Comparison of ENCODE assay signal across 8 cellular contexts in the genomic region with DNA sequence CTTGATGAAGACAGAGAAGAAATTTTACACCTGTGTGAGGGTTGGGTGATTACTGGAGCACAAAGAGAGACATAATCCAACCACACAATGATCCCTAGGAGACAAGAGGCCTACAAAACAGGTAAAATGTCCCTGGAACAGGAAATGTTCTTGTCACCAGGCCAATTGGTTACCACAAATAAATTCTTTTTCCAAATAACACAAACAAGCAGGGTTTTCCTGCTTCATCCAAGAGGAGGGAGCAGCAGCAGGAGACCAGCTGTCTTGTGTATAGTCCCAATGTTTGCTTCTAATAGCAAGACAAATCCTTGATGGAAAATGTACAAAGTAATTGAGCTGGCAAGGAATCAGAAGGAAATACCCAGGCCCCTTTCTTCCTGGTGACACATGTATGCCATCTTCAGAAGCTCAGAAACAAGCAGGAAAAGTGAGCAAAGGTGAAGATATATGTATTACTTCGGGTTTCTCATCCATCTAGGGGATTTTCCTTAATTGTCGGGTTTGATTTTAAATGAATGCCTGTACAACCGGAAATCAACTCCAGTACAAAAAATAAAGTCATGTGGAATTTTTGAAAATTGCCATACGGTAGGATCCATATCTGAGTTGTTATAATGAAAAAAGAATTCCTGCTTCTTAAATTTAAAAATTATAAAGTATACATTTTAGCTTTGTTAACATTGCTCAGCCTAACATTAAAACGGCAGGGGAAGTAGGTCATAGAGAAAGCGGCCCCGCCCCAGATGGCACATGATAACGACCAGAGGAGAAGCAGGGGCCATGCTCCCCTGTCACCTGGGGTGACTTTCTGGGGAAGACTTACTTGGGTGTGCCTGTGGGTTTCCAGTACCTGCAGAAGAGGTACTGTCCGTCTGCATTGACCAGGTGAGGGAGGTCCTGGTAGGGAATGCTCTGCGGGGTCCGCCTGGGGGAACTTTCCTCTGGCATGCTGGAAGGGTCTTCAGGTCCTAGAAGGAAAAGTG. TPM values are rescaled to one million over a fixed set of nuclear protein-coding genes. Genes with fewer than 3 reads are reported as not detected.
DNase-seq lines count a peak whose midpoint lies in the region; ATAC-seq, FAIRE-seq and TF ChIP-seq lines count a peak whose summit lies in the region.

No MANE protein-coding gene starts in this region.

- in situ Hi-C loops in HepG2 (cut with HindIII; ENCODE audit: extremely low pct_ligation_motif_present, low pct_unique_long_range_greater_than_20kb): no loop called here

- CTCF ChIA-PET in HepG2 (lab: Yijun Ruan, JAX; ENCODE audit: low intra/inter-chr PET ratio, low total read pairs): no interaction called here

- H3K27ac ChIP-seq in liver (ENCODE audit: low read depth in 1 of 2, low read length in 2 of 2): peak overlapping the region; percentile 80 to 87
- H3K27ac ChIP-seq in HepG2 (ENCODE audit: extremely low read length, insufficient read depth, low read length): no peak overlapping the region
- peak overlapping the region; percentile 90 for H3K27ac ChIP-seq in foreskin keratinocyte
- peak overlapping the region in 18 of 21 experiments; percentile 44 to 90 (median 82) for H3K27ac ChIP-seq in skin epidermis

- H3K4me3 ChIP-seq in liver (ENCODE audit: low read depth in 1 of 3, low read length in 3 of 3) (peak overlapping the region; percentile 80 to 98 (median 83)), HepG2 (replicated peaks in 1 of 3; ENCODE audit: insufficient read depth in 1 of 3, low read depth in 2 of 3, low read length in 3 of 3) (no peak overlapping the region), skin epidermis (peak overlapping the region in 6 of 7 experiments; percentile 51 to 83 (median 60))

- H3K9me3 ChIP-seq in liver (ENCODE audit: control insufficient read depth in 4 of 4, low read length in 3 of 4) (no peaks in the 10 kb centered on the region), HepG2 (ENCODE audit: low read length) (no peaks in the 10 kb centered on the region)

- peaks cover 14 to 64% (median 48%) of the 10 kb centered on the region in 4 donors for H3K4me1 ChIP-seq in liver (ENCODE audit: control insufficient read depth in 4 of 4, insufficient read depth in 4 of 4, low read length in 3 of 4)
- no peaks in the 10 kb centered on the region for H3K4me1 ChIP-seq in HepG2 (ENCODE audit: insufficient read depth, low read length)
- H3K4me1 ChIP-seq in foreskin keratinocyte: peaks cover 41% of the 10 kb centered on the region

- no peak overlapping the region for H3K4me2 ChIP-seq in HepG2 (ENCODE audit: low read depth, low read length)

- ATAC-seq in HepG2: no peak
- no peak for ATAC-seq in foreskin keratinocyte
- ATAC-seq in HG02763 (IDR thresholded peaks at IDR 0.05; ENCODE audit: unreplicated experiment): no peak

- no peak for TF ChIP-seq POLR2A in HepG2 (IDR thresholded peaks at IDR 0.05; ENCODE audit: insufficient read depth in 1 of 2, low read depth in 2 of 2, low read length in 2 of 2)

- H3K9ac ChIP-seq in liver (ENCODE audit: low read depth in 1 of 2, low read length in 2 of 2) (peak overlapping the region; percentile 84 to 93), HepG2 (ENCODE audit: insufficient read depth, low read depth, low read length) (no peak overlapping the region)

- H3K79me2 ChIP-seq in HepG2 (ENCODE audit: insufficient read depth, low read length): no peaks in the 10 kb centered on the region

- H3K27me3 ChIP-seq in liver (ENCODE audit: control insufficient read depth in 4 of 4, insufficient read depth in 4 of 4, low read length in 3 of 4) (no peaks in the 10 kb centered on the region), HepG2 (ENCODE audit: control insufficient read depth in 1 of 2, insufficient read depth in 2 of 2, low read length in 2 of 2) (peaks cover 2 to 38% of the 10 kb centered on the region in 2 experiments; a peak in 3 of 5 replicates), foreskin keratinocyte (no peaks in the 10 kb centered on the region)

- no peak for DNase-seq in HepG2 (ENCODE audit: low spot score)
- peak; percentile 45 for DNase-seq in RPMI7951 (ENCODE audit: low read depth)
- peak in 1 of 2 donors; percentile 47 for DNase-seq in foreskin keratinocyte
- no peak for DNase-seq in amniotic stem cell (lab: John Stamatoyannopoulos, UW)
- no peak for DNase-seq in stimulated activated CD4-positive, alpha-beta T cell treated with anti-CD3 and anti-CD28 coated beads, Interleukin-1b, Interleukin-23, amount 100 ng/mL, for 48 hours

- BruUV-seq in HepG2 (replicated peaks; lab: Mats Ljungman, UMichigan): no TSS peak

- no peak for TF ChIP-seq EP300 in HepG2 (IDR thresholded peaks at IDR 0.05; ENCODE audit: low read depth in 2 of 2, low read length in 2 of 2)
- TF ChIP-seq EP300 in HepG2 (CRISPR knock-in tag; IDR thresholded peaks at IDR 0.05; ENCODE audit: borderline replicate concordance): no peak

- H2AFZ ChIP-seq in HepG2 (ENCODE audit: low read length): no peak overlapping the region

- intact Hi-C loops in HepG2 (cut with micrococcal nuclease; ENCODE audit: unreplicated experiment): no loop called here

- TF ChIP-seq RAD21 in liver (IDR thresholded peaks at IDR 0.05): no peak
- no peak for TF ChIP-seq RAD21 in HepG2 (CRISPR knock-in tag; IDR thresholded peaks at IDR 0.05)

- POLR2A ChIA-PET in HepG2 (lab: Yijun Ruan, JAX): no interaction called here

- no peak for FAIRE-seq in HepG2 (lab: Jason Lieb, UNC)

- H3K36me3 ChIP-seq in liver (ENCODE audit: control insufficient read depth in 4 of 4, insufficient read depth in 3 of 4, low read depth in 1 of 4, low read length in 3 of 4): peaks cover 0 to 13% (median 2%) of the 10 kb centered on the region in 4 donors
- no peaks in the 10 kb centered on the region for H3K36me3 ChIP-seq in HepG2 (replicated peaks in 1 of 2; ENCODE audit: control insufficient read depth in 1 of 2, insufficient read depth in 2 of 2, low read length in 2 of 2)

- no peaks in the 10 kb centered on the region for H4K20me1 ChIP-seq in HepG2 (ENCODE audit: insufficient read depth, low read length)

- no peak for TF ChIP-seq CTCF in liver (IDR thresholded peaks at IDR 0.05; ENCODE audit: low read depth, low read length, missing input control)
- TF ChIP-seq CTCF in HepG2 (CRISPR knock-in tag; IDR thresholded peaks at IDR 0.05): no peak
- TF ChIP-seq CTCF in foreskin keratinocyte (conservative IDR thresholded peaks at IDR 0.05): no peak

- WGBS in liver: 29% methylated on average over 11 of the region's 11 CpGs
- 48% methylated on average over 11 of the region's 11 CpGs for WGBS in HepG2 (ENCODE audit: low lambda C conversion rate)

TF ChIP-seq in liver, 16 proteins besides CTCF, POLR2A, EP300 and RAD21 (continues in another document):
- TF ChIP-seq JUND (IDR thresholded peaks at IDR 0.05) (no peak), RXRA (IDR thresholded peaks at IDR 0.05) (peak; percentile 30 to 45), SP1 (IDR thresholded peaks at IDR 0.05) (peak; percentile 14), HNF4A (conservative IDR thresholded peaks at IDR 0.05) (no peak)

TF ChIP-seq in HepG2, 621 proteins besides CTCF, POLR2A, EP300 and RAD21:
- TF ChIP-seq ZSCAN21 (CRISPR knock-in tag; IDR thresholded peaks at IDR 0.05; ENCODE audit: borderline replicate concordance) (no peak), CCDC6 (CRISPR knock-in tag; IDR thresholded peaks at IDR 0.05) (no peak), RFXAP (CRISPR knock-in tag; IDR thresholded peaks at IDR 0.05; ENCODE audit: borderline replicate concordance) (no peak), ZNF296 (CRISPR knock-in tag; conservative IDR thresholded peaks at IDR 0.05) (no peak)
- TF ChIP-seq, protein P1, sequence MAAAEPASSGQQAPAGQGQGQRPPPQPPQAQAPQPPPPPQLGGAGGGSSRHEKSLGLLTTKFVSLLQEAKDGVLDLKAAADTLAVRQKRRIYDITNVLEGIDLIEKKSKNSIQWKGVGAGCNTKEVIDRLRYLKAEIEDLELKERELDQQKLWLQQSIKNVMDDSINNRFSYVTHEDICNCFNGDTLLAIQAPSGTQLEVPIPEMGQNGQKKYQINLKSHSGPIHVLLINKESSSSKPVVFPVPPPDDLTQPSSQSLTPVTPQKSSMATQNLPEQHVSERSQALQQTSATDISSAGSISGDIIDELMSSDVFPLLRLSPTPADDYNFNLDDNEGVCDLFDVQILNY (CRISPR knock-in tag; conservative IDR thresholded peaks at IDR 0.05): no peak

RNA-seq across cellular contexts. Expression of a gene that starts 1.2 kb away (rescaled TPM):
- total RNA-seq in liver (10 to 100 TPM in 1 of 2 donors, 1 to 10 TPM in 1; 9.4 to 75.4 TPM), HepG2 (2016; rRNA removed; fragmentation: Illumina TruSeq; extraction: Trizol) (not detected in 2 replicates), foreskin keratinocyte (48.7 and 54.9 TPM in 2 replicates)
- polyA plus RNA-seq in liver (100 to 1,000 TPM in 1 of 2 donors, 10 to 100 TPM in 1; 72.9 to 277 TPM), HepG2 (2011; rRNA removed) (not detected in 2 replicates), foreskin keratinocyte (37.9 and 39.9 TPM in 2 replicates)
- total RNA-seq in HepG2 (2016; cell fraction: cytosol; rRNA removed; fragmentation: Illumina TruSeq; extraction: Trizol; ENCODE audit: low read depth): not detected in 2 replicates
- total RNA-seq in HepG2 (2016; cell fraction: insoluble cytoplasmic fraction; rRNA removed; fragmentation: Illumina TruSeq; extraction: Trizol): not detected in 2 replicates
- total RNA-seq in HepG2 (2016; cell fraction: membrane; rRNA removed; fragmentation: Illumina TruSeq; extraction: Trizol): not detected in 2 replicates
- total RNA-seq in HepG2 (2016; cell fraction: nucleus; rRNA removed; fragmentation: Illumina TruSeq; extraction: Trizol): not detected in 2 replicates
- 0.08 TPM in 1 of 2 replicates, not detected in the other for polyA plus RNA-seq in HepG2 (2011; cell fraction: cytosol; rRNA removed)
- 0.09 TPM in 1 of 2 replicates, not detected in the other for polyA plus RNA-seq in HepG2 (2011; cell fraction: nucleus; rRNA removed)
- polyA plus RNA-seq in HepG2 (2012): 0.04 TPM in 1 of 2 replicates, not detected in the other
- polyA plus RNA-seq in HepG2 (2016; cell fraction: cytosol; fragmentation: Illumina TruSeq; extraction: Trizol; ENCODE audit: low read depth): not detected in 2 replicates
- polyA plus RNA-seq in HepG2 (2016; cell fraction: insoluble cytoplasmic fraction; fragmentation: Illumina TruSeq; extraction: Trizol; ENCODE audit: low read depth): not detected in 2 replicates
- polyA plus RNA-seq in HepG2 (2016; cell fraction: membrane; fragmentation: Illumina TruSeq; extraction: Trizol; ENCODE audit: low read depth): not detected in 2 replicates
- polyA plus RNA-seq in HepG2 (2016; cell fraction: nucleus; fragmentation: Illumina TruSeq; extraction: Trizol; ENCODE audit: insufficient read depth, low read depth): not detected in 2 replicates
- 47.9 TPM in 1 of 2 replicates, not detected in the other for polyA minus RNA-seq in HepG2 (2011; rRNA and poly(A)+ RNA removed; ENCODE audit: low replicate concordance)
- 0.26 TPM in 1 of 2 replicates, not detected in the other for polyA minus RNA-seq in HepG2 (2011; cell fraction: cytosol; rRNA and poly(A)+ RNA removed)
- polyA minus RNA-seq in HepG2 (2011; cell fraction: nucleus; rRNA and poly(A)+ RNA removed): 0.12 and 0.52 TPM in 2 replicates
- total RNA-seq in RPMI7951 (2014; rRNA removed; shearing (Covaris generic)): 42.0 and 48.4 TPM in 2 replicates

Comparison
In these comparisons a context has a peak if more than half of its experiments do, and no peak if none do; other contexts are left out.
1. H3K4me3 ChIP-seq: peak in liver (3 of 3) and skin epidermis (6 of 7); none in HepG2 (0 of 3).
2. RNA of a gene that starts 1.2 kb away (total RNA-seq): 9.4 to 75.4 TPM in liver, 48.7 to 54.9 TPM in foreskin keratinocyte and 42.0 to 48.4 TPM in RPMI7951; not detected in HepG2; every median in the first group is over 10 times any median in the second.